In genomic region chr6:87702589-87702945, GRCh38 we compare ENCODE assay signal across 1 cellular context.
TF ChIP-seq lines count a peak whose summit lies in the region.

No MANE protein-coding gene starts in this region.

TF ChIP-seq in GM12878, 131 proteins besides CTCF, POLR2A, EP300 and RAD21 (continued from another document):
- TF ChIP-seq SPI1 (IDR thresholded peaks at IDR 0.05; ENCODE audit: borderline replicate concordance, insufficient read depth, low read depth, low read length) (no peak), TBL1XR1 (IDR thresholded peaks at IDR 0.05; ENCODE audit: low read depth, low read length) (no peak), TARDBP (IDR thresholded peaks at IDR 0.05; ENCODE audit: borderline replicate concordance) (no peak), RUNX3 (IDR thresholded peaks at IDR 0.05; ENCODE audit: low read length) (no peak), BACH1 (IDR thresholded peaks at IDR 0.05; ENCODE audit: borderline replicate concordance) (no peak), HDGF (IDR thresholded peaks at IDR 0.05) (no peak), YY1 (IDR thresholded peaks at IDR 0.05; ENCODE audit: low read depth, low read length) (no peak), RELA (IDR thresholded peaks at IDR 0.05; ENCODE audit: borderline replicate concordance, partially characterized antibody) (no peak), NKRF (conservative IDR thresholded peaks at IDR 0.05) (peak; percentile 46; the same call in 1 of the 2 replicates)
